ENCODE assay signal across 18 cellular contexts in the genomic region with DNA sequence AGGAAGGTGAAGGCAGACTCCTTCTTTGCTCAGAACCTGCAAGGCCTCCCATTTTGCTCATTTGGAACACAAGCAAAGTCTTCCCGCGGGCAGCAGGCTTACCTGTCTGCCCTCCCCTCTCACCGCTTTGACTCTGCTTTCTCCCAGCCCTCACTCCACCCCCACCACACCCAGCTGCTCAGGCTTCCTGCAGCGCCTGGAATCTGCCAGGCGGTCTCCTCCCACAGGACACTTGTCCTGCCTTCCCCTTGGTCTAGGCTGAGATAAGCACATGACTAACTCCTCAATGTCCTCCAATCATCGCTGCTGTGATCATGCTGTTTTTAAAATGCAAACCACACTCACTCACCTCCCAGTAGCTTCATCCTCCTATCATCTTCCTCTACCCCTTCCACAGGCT.
DNase-seq lines count a peak whose midpoint lies in the region; ATAC-seq and TF ChIP-seq lines count a peak whose summit lies in the region.
"Had no signal": no experiment of that assay in that cellular context is flagged by ENCODE, and none has a peak within 500 bp of the region (broad histone marks: within the 10 kb centered on the region; RNA-seq: fewer than 3 reads in every experiment).

No MANE protein-coding gene starts in this region.

- H3K4me2 ChIP-seq in hepatocyte: no peak overlapping the region
- H3K4me2 ChIP-seq in smooth muscle cell: no peak overlapping the region

- DNase-seq in NCI-H748 (lab: John Stamatoyannopoulos, UW; ENCODE audit: unreplicated experiment) (peak; percentile 49), NCI-H748 treated with DMSO at 0.1 percent for 48 hours (lab: John Stamatoyannopoulos, UW) (no peak), NCI-H510A (lab: John Stamatoyannopoulos, UW) (peak; percentile 88), hepatocyte (ENCODE audit: low spot score) (peak; percentile 37), smooth muscle cell (lab: John Stamatoyannopoulos, UW; ENCODE audit: unreplicated experiment) (no peak), NCI-H2107 (lab: John Stamatoyannopoulos, UW) (no peak), NCI-H226 (no peak)
- DNase-seq: activated CD4-positive, alpha-beta T cell treated with anti-CD3 and anti-CD28 coated beads, Interleukin-2, amount 50 U/mL, for 1 hour; activated naive CD4-positive, alpha-beta T cell; CD8-positive, alpha-beta T cell; DND-41; KBM-7; left ventricle myocardium inferior; NCI-H1048; NCI-H446 treated with DMSO at 0.1 percent for 48 hours; ovary had no signal

- no peaks in the 10 kb centered on the region for H3K9me3 ChIP-seq in hepatocyte (ENCODE audit: low read depth)
- no peaks in the 10 kb centered on the region for H3K9me3 ChIP-seq in smooth muscle cell (replicated peaks; ENCODE audit: low read depth)
- H3K9me3 ChIP-seq: ascending aorta, left ventricle myocardium inferior, ovary had no signal

- no peak overlapping the region for H3K9ac ChIP-seq in smooth muscle cell (ENCODE audit: low read depth)

- H3K27me3 ChIP-seq in hepatocyte: no peaks in the 10 kb centered on the region
- H3K27me3 ChIP-seq in smooth muscle cell (ENCODE audit: low read depth): no peaks in the 10 kb centered on the region
- H3K27me3 ChIP-seq: ascending aorta, ovary had no signal

- no peak for ATAC-seq in GM21360 (IDR thresholded peaks at IDR 0.05; ENCODE audit: unreplicated experiment)
- ATAC-seq: CD8-positive, alpha-beta T cell had no signal

- H3K4me3 ChIP-seq in hepatocyte (no peak overlapping the region), smooth muscle cell (no peak overlapping the region)
- H3K4me3 ChIP-seq: ascending aorta, left ventricle myocardium inferior, ovary had no signal

- H3K36me3 ChIP-seq in hepatocyte (replicated peaks; ENCODE audit: insufficient read depth, low read depth) (no peaks in the 10 kb centered on the region), smooth muscle cell (ENCODE audit: low read depth) (no peaks in the 10 kb centered on the region)
- H3K36me3 ChIP-seq: ascending aorta, left ventricle myocardium inferior, ovary had no signal

- TF ChIP-seq CTCF in hepatocyte (IDR thresholded peaks at IDR 0.05; ENCODE audit: poor library complexity) (no peak), smooth muscle cell (IDR thresholded peaks at IDR 0.05; ENCODE audit: borderline replicate concordance, insufficient read depth, poor library complexity, severe bottlenecking) (no peak)

- H3K4me1 ChIP-seq in hepatocyte (ENCODE audit: insufficient read depth): no peaks in the 10 kb centered on the region
- no peaks in the 10 kb centered on the region for H3K4me1 ChIP-seq in smooth muscle cell (ENCODE audit: low read depth)
- H3K4me1 ChIP-seq: ascending aorta, left ventricle myocardium inferior had no signal

- no peak overlapping the region for H3K27ac ChIP-seq in hepatocyte
- no peak overlapping the region for H3K27ac ChIP-seq in smooth muscle cell (ENCODE audit: low read depth)
- H3K27ac ChIP-seq: ascending aorta, left ventricle myocardium inferior, ovary had no signal

- no peaks in the 10 kb centered on the region for H3K9me2 ChIP-seq in hepatocyte (replicated peaks; ENCODE audit: insufficient read depth)

- 38% methylated on average over 6 of the region's 6 CpGs for WGBS in hepatocyte (ENCODE audit: low lambda C conversion rate, missing lambda C conversion rate)
- 30% methylated on average over 6 of the region's 6 CpGs for WGBS in smooth muscle cell (ENCODE audit: low lambda C conversion rate)

- H3K79me2 ChIP-seq in hepatocyte (no peaks in the 10 kb centered on the region), smooth muscle cell (ENCODE audit: low read depth) (no peaks in the 10 kb centered on the region)

- H2AFZ ChIP-seq in hepatocyte (no peak overlapping the region), smooth muscle cell (ENCODE audit: low read depth) (peak overlapping the region; percentile 31)

- no peaks in the 10 kb centered on the region for H3F3A ChIP-seq in smooth muscle cell (ENCODE audit: low read depth)

- no peaks in the 10 kb centered on the region for H4K20me1 ChIP-seq in hepatocyte (ENCODE audit: insufficient read depth, poor library complexity, severe bottlenecking)
- no peaks in the 10 kb centered on the region for H4K20me1 ChIP-seq in smooth muscle cell (ENCODE audit: low read depth)

Comparison
In these comparisons a context has a peak if more than half of its experiments do, and no peak if none do; other contexts are left out.
1. DNase-seq: peak in NCI-H748 (single experiment), NCI-H510A (single experiment) and hepatocyte (single experiment); none in NCI-H748 treated with DMSO at 0.1 percent for 48 hours (single experiment), smooth muscle cell (single experiment), NCI-H2107 (single experiment) and NCI-H226 (single experiment).